In genomic region chr7:106765727-106766355, GRCh38 we compare ENCODE assay signal across 1 cellular context.
A peak's percentile ranks its signal among the peaks of the same experiment; 100 is the strongest.
TF ChIP-seq lines count a peak whose summit lies in the region.

No MANE protein-coding gene starts in this region.

TF ChIP-seq in K562, 482 proteins besides CTCF, POLR2A, EP300 and RAD21 (continued from another document):
- TF ChIP-seq PTTG1 (tag; IDR thresholded peaks at IDR 0.05; ENCODE audit: low read depth) (no peak), RBM17 (IDR thresholded peaks at IDR 0.05; ENCODE audit: borderline replicate concordance, low read depth, low read length) (no peak), EP400 (IDR thresholded peaks at IDR 0.05) (no peak), THRB (CRISPR knock-in tag; conservative IDR thresholded peaks at IDR 0.05) (0 out of 2 replicates have a peak, but pooled peaks have one; percentile 23), U2AF2 (optimal IDR thresholded peaks at IDR 0.05; ENCODE audit: low read depth, low read length) (no peak), ZNF140 (CRISPR knock-in tag; IDR thresholded peaks at IDR 0.05) (no peak), NR1H2 (CRISPR knock-in tag; IDR thresholded peaks at IDR 0.05) (0 out of 2 replicates have a peak, but pooled peaks have one; percentile 39), PYGO2 (tag; IDR thresholded peaks at IDR 0.05) (no peak), ZFPM2 (CRISPR knock-in tag; IDR thresholded peaks at IDR 0.05) (no peak)
